ENCODE assay signal across 27 cellular contexts in the genomic region with DNA sequence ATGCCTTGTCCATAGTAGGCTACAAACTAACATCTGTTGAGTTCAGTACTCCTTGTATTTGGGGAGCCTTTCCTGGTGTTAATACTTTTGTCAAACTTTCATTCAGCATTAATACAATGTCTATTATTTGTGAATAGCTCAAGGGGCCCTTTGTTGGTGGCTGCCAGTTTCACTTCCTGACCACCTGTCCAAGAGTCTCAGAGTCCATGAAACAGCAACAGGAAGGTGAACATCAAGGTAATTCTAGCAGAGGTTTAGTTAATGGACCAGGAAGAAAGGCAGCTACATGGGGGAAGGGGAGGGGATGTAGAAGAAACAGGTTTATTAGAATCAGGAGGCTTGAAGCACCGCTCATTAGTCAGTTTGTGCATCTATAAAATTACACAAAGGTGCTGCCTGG.
DNase-seq lines count a peak whose midpoint lies in the region; ATAC-seq and TF ChIP-seq lines count a peak whose summit lies in the region.
"Had no signal": no experiment of that assay in that cellular context is flagged by ENCODE, and none has a peak within 500 bp of the region (broad histone marks: within the 10 kb centered on the region; RNA-seq: fewer than 3 reads in every experiment).

No MANE protein-coding gene starts in this region.

- TF ChIP-seq CTCF in GM12865 (IDR thresholded peaks at IDR 0.05; ENCODE audit: insufficient read depth, low read depth, low read length, missing control alignments) (no peak), SU-DHL-6 (IDR thresholded peaks at IDR 0.05; ENCODE audit: insufficient read depth, low read length, poor library complexity, severe bottlenecking) (no peak)

- no peaks in the 10 kb centered on the region for H3K36me3 ChIP-seq in SU-DHL-6 (ENCODE audit: low read length)
- H3K36me3 ChIP-seq: brain microvascular endothelial cell, esophagus squamous epithelium, HAP-1, MG63, ovary, right lobe of liver, SJCRH30 had no signal

- H3K4me2 ChIP-seq in SU-DHL-6 (ENCODE audit: low read depth, low read length, poor library complexity, severe bottlenecking) = peak overlapping the region; percentile 46

- no peaks in the 10 kb centered on the region for H3K9me2 ChIP-seq in SU-DHL-6 (replicated peaks; ENCODE audit: insufficient read depth, low read length)

- DNase-seq in GM12865 (ENCODE audit: low read depth) (peak; percentile 9), NCI-H2081 (lab: John Stamatoyannopoulos, UW) (peak; percentile 20 to 82), NCI-H2227 treated with DMSO at 0.1 percent for 48 hours (lab: John Stamatoyannopoulos, UW) (no peak), cerebellum (ENCODE audit: low spot score) (no peak), mesenteric fat pad (ENCODE audit: low spot score) (no peak), MV-4-11 (lab: John Stamatoyannopoulos, UW) (no peak)
- DNase-seq: activated CD4-positive, alpha-beta T cell treated with anti-CD3 and anti-CD28 coated beads, Interleukin-2, amount 50 U/mL, for 1 hour; activated effector memory CD4-positive, alpha-beta T cell treated with anti-CD3 and anti-CD28 coated beads, Interleukin-2, amount 50 U/mL, for 16 hours; activated naive CD8-positive, alpha-beta T cell treated with anti-CD3 and anti-CD28 coated beads, Interleukin-2, amount 50 U/mL, for 24 hours; brain microvascular endothelial cell; CD4-positive, alpha-beta memory T cell; effector memory CD8-positive, alpha-beta T cell; esophagus squamous epithelium; kidney glomerular epithelial cell; mesendoderm; MG63; NCI-H1930; ovary; right lobe of liver; SJCRH30; substantia nigra; T-helper 2 cell had no signal

- no peak overlapping the region for H3K27ac ChIP-seq in SU-DHL-6 (ENCODE audit: low read depth, low read length)
- H3K27ac ChIP-seq: brain microvascular endothelial cell, esophagus squamous epithelium, ovary, right lobe of liver, SJCRH30 had no signal

- no peaks in the 10 kb centered on the region for H4K20me1 ChIP-seq in SU-DHL-6 (ENCODE audit: low read depth, low read length)

- no peaks in the 10 kb centered on the region for H3K27me3 ChIP-seq in SU-DHL-6 (ENCODE audit: low read length)
- H3K27me3 ChIP-seq: brain microvascular endothelial cell, esophagus squamous epithelium, MG63, ovary, right lobe of liver, SJCRH30 had no signal

- H3K9ac ChIP-seq in SU-DHL-6 (ENCODE audit: low read length) = no peak overlapping the region

- no peak overlapping the region for H2AFZ ChIP-seq in SU-DHL-6 (ENCODE audit: low read depth, low read length, severe bottlenecking)

- ATAC-seq in GM21423 (IDR thresholded peaks at IDR 0.05; ENCODE audit: unreplicated experiment) = peak; percentile 70
- ATAC-seq: effector memory CD8-positive, alpha-beta T cell; natural killer cell treated with Interleukin-12 subunit alpha and Interleukin-12 subunit beta and Interleukin-15 and Interleukin-18, amount 100 ng/mL, for 72 hours; Panc1; right lobe of liver had no signal

- no peaks in the 10 kb centered on the region for H3F3A ChIP-seq in SU-DHL-6 (ENCODE audit: insufficient read depth)

- no peaks in the 10 kb centered on the region for H3K79me2 ChIP-seq in SU-DHL-6 (ENCODE audit: insufficient read depth, low read length)

- H3K4me3 ChIP-seq in GM12865 (ENCODE audit: low read depth, low read length) = no peak overlapping the region
- peak overlapping the region; percentile 30 for H3K4me3 ChIP-seq in SU-DHL-6 (ENCODE audit: insufficient read depth, low read length, poor library complexity, severe bottlenecking)
- H3K4me3 ChIP-seq: esophagus squamous epithelium, HAP-1, MG63, ovary, right lobe of liver, SJCRH30 had no signal

- H3K9me3 ChIP-seq in SU-DHL-6 (ENCODE audit: insufficient read depth, low read length) = no peaks in the 10 kb centered on the region
- H3K9me3 ChIP-seq: esophagus squamous epithelium, HAP-1, MG63, ovary, right lobe of liver, SJCRH30 had no signal

Comparison
In these comparisons a context has a peak if more than half of its experiments do, and no peak if none do; other contexts are left out.
1. DNase-seq: peak in GM12865 (single experiment) and NCI-H2081 (2 of 2); none in NCI-H2227 treated with DMSO at 0.1 percent for 48 hours (single experiment), cerebellum (single experiment), mesenteric fat pad (single experiment) and MV-4-11 (single experiment).